13 cellular contexts compared by ENCODE assay signal in the genomic region with DNA sequence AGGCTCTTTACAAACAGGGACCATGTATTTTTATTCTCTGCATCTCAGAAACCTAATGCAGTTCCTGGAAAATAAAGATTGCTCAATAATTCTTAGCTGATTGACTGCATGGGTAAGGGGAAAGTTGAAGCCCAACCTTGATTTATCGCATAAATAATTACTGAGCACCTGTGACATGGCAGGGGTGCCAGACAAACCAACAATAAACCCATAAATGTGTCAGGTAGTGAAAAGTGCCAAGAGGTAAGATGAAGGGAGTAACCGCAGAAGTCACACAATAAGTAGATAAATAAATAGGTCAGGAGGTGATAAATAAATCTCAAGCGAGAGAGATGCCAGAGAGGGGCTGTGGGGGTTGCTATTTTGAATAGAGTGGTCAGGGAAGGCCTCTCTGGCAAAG.
"Had no signal": no experiment of that assay in that cellular context is flagged by ENCODE, and none has a peak within 500 bp of the region (broad histone marks: within the 10 kb centered on the region; RNA-seq: fewer than 3 reads in every experiment).

No MANE protein-coding gene starts in this region.

- H3K4me3 ChIP-seq: gastrocnemius medialis, lung, right atrium auricular region, tibial artery had no signal

- H3K9me3 ChIP-seq: gastrocnemius medialis had no signal

- DNase-seq: activated CD4-positive, alpha-beta T cell treated with anti-CD3 and anti-CD28 coated beads, Interleukin-2, amount 50 U/mL, for 48 hours; activated gamma-delta T cell treated with Interleukin-2 at 50 U/mL for 16 hours; effector CD8-positive, alpha-beta T cell; gastrocnemius medialis; head of caudate nucleus; occipital lobe; stimulated activated naive CD8-positive, alpha-beta T cell treated with anti-CD3 and anti-CD28 coated beads, Interleukin-15, Interleukin-2, amounts not matched to agents 100 U/mL and 50 U/mL, for 24 hours; substantia nigra; tibial artery had no signal

- H3K27me3 ChIP-seq: gastrocnemius medialis, right atrium auricular region, tibial artery had no signal

- H3K4me1 ChIP-seq: right atrium auricular region, tibial artery had no signal

- H3K27ac ChIP-seq: gastrocnemius medialis, right atrium auricular region, tibial artery had no signal

- ATAC-seq: esophagus mucosa; gastrocnemius medialis; left lobe of liver; stimulated activated naive CD8-positive, alpha-beta T cell treated with anti-CD3 and anti-CD28 coated beads, Interleukin-15, Interleukin-2, amounts not matched to agents 100 U/mL and 50 U/mL, for 24 hours had no signal

- H3K36me3 ChIP-seq: gastrocnemius medialis, right atrium auricular region, tibial artery had no signal
